ENCODE assay signal across 1 cellular context in the genomic region with DNA sequence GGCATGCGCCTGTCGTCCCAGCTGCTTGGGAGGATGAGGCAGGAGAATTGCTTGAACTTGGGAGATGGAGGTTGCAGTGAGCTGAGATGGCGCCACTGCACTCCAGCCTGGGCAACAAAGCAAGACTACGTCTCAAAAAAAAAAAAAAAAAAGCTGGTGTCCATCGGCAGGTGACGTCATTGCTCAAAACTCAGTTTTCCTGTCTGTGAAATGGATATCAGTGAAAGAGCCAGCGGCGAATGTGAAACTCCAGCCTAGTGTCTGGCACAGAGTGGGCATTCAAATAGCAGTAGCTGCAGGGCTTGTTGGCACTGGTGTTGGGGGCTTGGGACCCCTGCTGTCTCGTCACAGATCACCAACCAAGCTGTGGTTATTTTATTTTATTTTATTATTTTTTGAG.
TF ChIP-seq lines count a peak whose summit lies in the region.

No MANE protein-coding gene starts in this region.

TF ChIP-seq in H1, 55 proteins besides CTCF, POLR2A, EP300 and RAD21 (continued from another document):
- no peak for TF ChIP-seq HDAC6 (IDR thresholded peaks at IDR 0.05; ENCODE audit: low read depth, low read length)
- TF ChIP-seq BCL11A (IDR thresholded peaks at IDR 0.05; ENCODE audit: low read depth in 2 of 2, low read length in 2 of 2) = no peak
- no peak for TF ChIP-seq PHF8 (conservative IDR thresholded peaks at IDR 0.05; ENCODE audit: low read depth, low read length)
- TF ChIP-seq EZH2 (IDR thresholded peaks at IDR 0.05; ENCODE audit: low read depth, low read length, severe bottlenecking) = no peak
- no peak for TF ChIP-seq RFX5 (IDR thresholded peaks at IDR 0.05; ENCODE audit: borderline replicate concordance, low read depth, low read length)
- no peak for TF ChIP-seq GTF2F1 (IDR thresholded peaks at IDR 0.05; ENCODE audit: borderline replicate concordance, low read depth, low read length)
